12 cellular contexts compared by ENCODE assay signal in the genomic region with DNA sequence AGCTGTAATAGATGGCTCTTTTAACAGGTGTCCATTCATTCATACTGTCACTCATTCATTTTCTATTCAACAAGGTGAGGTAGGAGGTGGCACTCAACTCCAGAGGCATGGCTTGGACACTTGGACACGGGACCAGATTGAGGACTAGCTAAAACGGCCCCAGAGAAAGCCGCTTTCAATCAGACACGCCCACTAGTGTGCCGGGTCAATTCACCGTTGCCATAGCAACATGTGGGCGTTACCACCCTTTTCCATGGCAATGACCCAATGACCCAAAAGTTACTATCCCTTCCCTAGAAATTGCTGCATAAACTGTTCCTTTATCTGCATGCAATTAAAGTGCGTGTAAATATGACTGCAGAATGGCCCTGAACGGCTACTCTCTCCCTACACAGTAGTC. TPM values are rescaled to one million over a fixed set of nuclear protein-coding genes. Genes with fewer than 3 reads are reported as not detected.
DNase-seq lines count a peak whose midpoint lies in the region; ATAC-seq and TF ChIP-seq lines count a peak whose summit lies in the region.
"Had no signal": no experiment of that assay in that cellular context is flagged by ENCODE, and none has a peak within 500 bp of the region (broad histone marks: within the 10 kb centered on the region; RNA-seq: fewer than 3 reads in every experiment).

No MANE protein-coding gene starts in this region.

- DNase-seq in NCI-H748 (lab: John Stamatoyannopoulos, UW; ENCODE audit: unreplicated experiment) (peak; percentile 87), endodermal cell (peak; percentile 69), lower lobe of right lung (peak; percentile 62), testis (peak; percentile 68), kidney tubule cell (ENCODE audit: low spot score) (no peak), CD14-positive monocyte (ENCODE audit: low spot score) (no peak)
- DNase-seq in effector CD8-positive, alpha-beta T cell (lab: John Stamatoyannopoulos, UW) = no peak
- DNase-seq: activated T-cell treated with anti-CD3 and anti-CD28 coated beads, Interleukin-2, amount 50 U/mL, for 24 hours; foreskin keratinocyte; NCI-H1417 had no signal

- intact Hi-C loops in lower lobe of right lung (cut with DNase I) (no loop called here), testis (cut with DNase I; ENCODE audit: low total_unique reads) (no loop called here), CD14-positive monocyte (cut with micrococcal nuclease) (no loop called here)

- 52 to 66% methylated on average over 9 of the region's 9 CpGs for WGBS in endodermal cell (ENCODE audit: insufficient coverage in 1 of 2, insufficient read length in 1 of 2), 2 experiments
- 13 to 15% methylated on average over 9 of the region's 9 CpGs for WGBS in testis, 2 donors

- no peak for TF ChIP-seq POLR2A in testis (IDR thresholded peaks at IDR 0.05)

- peak; percentile 43 to 51 for ATAC-seq in lower lobe of right lung
- ATAC-seq in GM18517 (IDR thresholded peaks at IDR 0.05; ENCODE audit: unreplicated experiment) = no peak
- ATAC-seq: foreskin keratinocyte had no signal

- H3K27ac Mint-ChIP-seq in endodermal cell (peak overlapping the region; percentile 92), CD14-positive monocyte (no peak overlapping the region)
- H3K27ac Mint-ChIP-seq: activated T-cell treated with anti-CD3 and anti-CD28 coated beads, Interleukin-2, amount 50 U/mL, for 24 hours had no signal

- H3K4me1 ChIP-seq in endodermal cell (ENCODE audit: control insufficient read depth, insufficient read depth, low read length) (peaks cover 31% of the 10 kb centered on the region), lower lobe of right lung (peaks cover 63% of the 10 kb centered on the region), testis (peaks cover 32% of the 10 kb centered on the region)

- H3K9me3 ChIP-seq in endodermal cell (ENCODE audit: control insufficient read depth, low read length) (no peaks in the 10 kb centered on the region), lower lobe of right lung (no peaks in the 10 kb centered on the region), testis (no peaks in the 10 kb centered on the region)

- H3K27me3 ChIP-seq in endodermal cell (ENCODE audit: control insufficient read depth, insufficient read depth, low read length, poor library complexity, severe bottlenecking) (no peaks in the 10 kb centered on the region), lower lobe of right lung (ENCODE audit: low read depth) (no peaks in the 10 kb centered on the region), testis (no peaks in the 10 kb centered on the region)
- H3K27me3 ChIP-seq: foreskin keratinocyte had no signal

- H3K27ac ChIP-seq in endodermal cell (ENCODE audit: low read depth, low read length) (peak overlapping the region; percentile 96), lower lobe of right lung (peak overlapping the region; percentile 85), testis (peak overlapping the region; percentile 75 to 81)
- H3K27ac ChIP-seq: foreskin keratinocyte, SK-N-MC had no signal

- H3K36me3 Mint-ChIP-seq in endodermal cell (ENCODE audit: low read depth) (no peaks in the 10 kb centered on the region), CD14-positive monocyte (no peaks in the 10 kb centered on the region)

- H3K27me3 Mint-ChIP-seq in endodermal cell (ENCODE audit: insufficient read depth) = peaks cover 5% of the 10 kb centered on the region
- peaks cover 0 to 5% (median 0%) of the 10 kb centered on the region in 3 donors for H3K27me3 Mint-ChIP-seq in CD14-positive monocyte (ENCODE audit: low read depth in 3 of 3)
- H3K27me3 Mint-ChIP-seq: activated T-cell treated with anti-CD3 and anti-CD28 coated beads, Interleukin-2, amount 50 U/mL, for 24 hours had no signal

- H3K4me1 Mint-ChIP-seq in endodermal cell = peaks cover 55% of the 10 kb centered on the region
- peaks cover 37% of the 10 kb centered on the region for H3K4me1 Mint-ChIP-seq in CD14-positive monocyte

- H3K9me3 Mint-ChIP-seq in endodermal cell (no peaks in the 10 kb centered on the region), CD14-positive monocyte (peaks cover 0 to 5% (median 0%) of the 10 kb centered on the region in 7 donors)
- H3K9me3 Mint-ChIP-seq: activated T-cell treated with anti-CD3 and anti-CD28 coated beads, Interleukin-2, amount 50 U/mL, for 24 hours had no signal

- H3K36me3 ChIP-seq in endodermal cell (ENCODE audit: control insufficient read depth, insufficient read depth, low read length) (no peaks in the 10 kb centered on the region), lower lobe of right lung (no peaks in the 10 kb centered on the region), testis (ENCODE audit: low read depth, missing control alignments) (no peaks in the 10 kb centered on the region)

- H3K4me3 ChIP-seq in endodermal cell (ENCODE audit: low read length) (peak overlapping the region; percentile 47), lower lobe of right lung (no peak overlapping the region), testis (no peak overlapping the region)
- H3K4me3 ChIP-seq: SK-N-MC had no signal

- H3K4me3 Mint-ChIP-seq in endodermal cell (no peak overlapping the region), CD14-positive monocyte (no peak overlapping the region)
- H3K4me3 Mint-ChIP-seq: activated T-cell treated with anti-CD3 and anti-CD28 coated beads, Interleukin-2, amount 50 U/mL, for 24 hours had no signal

- TF ChIP-seq CTCF in endodermal cell (conservative IDR thresholded peaks at IDR 0.05) (no peak), lower lobe of right lung (IDR thresholded peaks at IDR 0.05) (no peak), testis (IDR thresholded peaks at IDR 0.05) (no peak), CD14-positive monocyte (IDR thresholded peaks at IDR 0.05) (no peak)

- H3K9ac ChIP-seq in endodermal cell (ENCODE audit: extremely low read depth, low read length, poor library complexity, severe bottlenecking) = no peak overlapping the region

RNA-seq across cellular contexts. Expression of a gene that starts 49.2 kb away (rescaled TPM):
- 10 to 100 TPM; 22.5 to 41.7 TPM for total RNA-seq in endodermal cell
- 23.1 TPM for polyA plus RNA-seq in endodermal cell (2013, experiment 1 of 2)
- 23.8 TPM for polyA plus RNA-seq in endodermal cell (2013, experiment 2 of 2)
- 30.8 TPM for total RNA-seq in lower lobe of right lung
- total RNA-seq in testis = 10 to 100 TPM; 10.8 to 13.4 TPM
- polyA plus RNA-seq in testis (ENCODE audit: insufficient read depth, low read depth, low replicate concordance) = 11.3 TPM
- polyA plus RNA-seq in CD14-positive monocyte = under 1 TPM; 0.22 to 0.30 TPM

Comparison
In these comparisons a context has a peak if more than half of its experiments do, and no peak if none do; other contexts are left out.
1. DNase-seq: peak in NCI-H748 (single experiment), endodermal cell (single experiment), lower lobe of right lung (single experiment) and testis (single experiment); none in kidney tubule cell (single experiment), effector CD8-positive, alpha-beta T cell (single experiment) and CD14-positive monocyte (single experiment).
2. Peak in every context shown above with its lines, with median percentiles within 50 percentile points of each other: H3K27ac ChIP-seq.